Comparison of ENCODE assay signal across 20 cellular contexts in the genomic region with DNA sequence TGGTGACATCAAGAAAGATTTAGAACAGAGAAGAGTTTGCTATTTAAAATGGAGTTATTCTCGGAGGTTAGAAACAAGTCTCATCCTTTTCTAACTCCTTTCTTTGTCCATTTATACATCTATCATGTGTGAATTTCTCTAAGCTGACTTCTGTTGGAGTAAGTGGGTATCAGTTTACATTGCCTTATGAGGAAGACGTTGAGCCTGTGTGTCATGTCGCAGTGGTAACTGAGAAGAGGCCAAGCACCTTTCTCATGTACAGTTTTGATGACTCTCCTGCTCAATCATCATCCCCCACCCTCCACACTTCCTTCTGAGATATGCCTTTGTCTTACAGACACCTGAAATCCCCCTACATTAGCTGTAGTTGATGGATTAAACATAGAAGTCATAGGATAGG.
A peak's percentile ranks its signal among the peaks of the same experiment; 100 is the strongest.
DNase-seq lines count a peak whose midpoint lies in the region; ATAC-seq and TF ChIP-seq lines count a peak whose summit lies in the region.
"Had no signal": no experiment of that assay in that cellular context is flagged by ENCODE, and none has a peak within 500 bp of the region (broad histone marks: within the 10 kb centered on the region; RNA-seq: fewer than 3 reads in every experiment).

No MANE protein-coding gene starts in this region.

- no peak overlapping the region for H3K27ac ChIP-seq in gastroesophageal sphincter
- H3K27ac ChIP-seq: 22Rv1, C4-2B, KMS-11, Peyer's patch had no signal

- H3K4me3 ChIP-seq in gastroesophageal sphincter: no peak overlapping the region
- H3K4me3 ChIP-seq: Peyer's patch had no signal

- TF ChIP-seq EP300 in gastroesophageal sphincter (IDR thresholded peaks at IDR 0.05): no peak

- H3K9me3 ChIP-seq in gastroesophageal sphincter: no peaks in the 10 kb centered on the region
- H3K9me3 ChIP-seq: Peyer's patch had no signal

- DNase-seq in DMS153 (lab: John Stamatoyannopoulos, UW) (peak; percentile 43), DMS153 treated with DMSO at 0.1 percent for 48 hours (lab: John Stamatoyannopoulos, UW; ENCODE audit: unreplicated experiment) (no peak), NCI-H187 treated with DMSO at 0.1 percent for 48 hours (lab: John Stamatoyannopoulos, UW) (peak; percentile 49), RPMI7951 (ENCODE audit: low read depth) (peak; percentile 3), kidney tubule cell (ENCODE audit: low spot score) (peak; percentile 9), NCI-H1105 treated with DMSO at 0.1 percent for 48 hours (lab: John Stamatoyannopoulos, UW) (no peak), islet precursor cell (no peak)
- DNase-seq: AML-193; HFFc6; NCI-H1417 treated with DMSO at 0.1 percent for 48 hours; NCI-H2081 treated with DMSO at 0.1 percent for 48 hours; NCI-H345; NCI-H748 treated with DMSO at 0.1 percent for 48 hours; NK-92 treated with Interleukin-12 subunit alpha and Interleukin-12 subunit beta, amount 100 ng/mL, for 24 hours; Peyer's patch had no signal

- H3K27me3 ChIP-seq in gastroesophageal sphincter: no peaks in the 10 kb centered on the region
- H3K27me3 ChIP-seq: Peyer's patch had no signal

- H3K4me1 ChIP-seq in gastroesophageal sphincter: no peaks in the 10 kb centered on the region
- H3K4me1 ChIP-seq: Peyer's patch had no signal

- ATAC-seq in gastroesophageal sphincter: no peak
- ATAC-seq: Right ventricle myocardium inferior had no signal

- no peak for TF ChIP-seq CTCF in gastroesophageal sphincter (IDR thresholded peaks at IDR 0.05)

- 34 to 49% methylated on average over 3 of the region's 3 CpGs for WGBS in gastroesophageal sphincter (ENCODE audit: low coverage in 1 of 2), 2 donors

- H3K36me3 ChIP-seq in gastroesophageal sphincter: no peaks in the 10 kb centered on the region
- H3K36me3 ChIP-seq: Peyer's patch had no signal

- no peak for TF ChIP-seq POLR2A in gastroesophageal sphincter (IDR thresholded peaks at IDR 0.05)

Comparison
In these comparisons a context has a peak if more than half of its experiments do, and no peak if none do; other contexts are left out.
1. DNase-seq: peak in DMS153 (single experiment), NCI-H187 treated with DMSO at 0.1 percent for 48 hours (single experiment), RPMI7951 (single experiment) and kidney tubule cell (single experiment); none in DMS153 treated with DMSO at 0.1 percent for 48 hours (single experiment), NCI-H1105 treated with DMSO at 0.1 percent for 48 hours (single experiment) and islet precursor cell (single experiment).